8 cellular contexts compared by ENCODE assay signal in genomic region chr14:25537846-25538455, GRCh38.
A peak's percentile ranks its signal among the peaks of the same experiment; 100 is the strongest.
DNase-seq lines count a peak whose midpoint lies in the region; ATAC-seq and TF ChIP-seq lines count a peak whose summit lies in the region.

No MANE protein-coding gene starts in this region.

- H3K9me3 ChIP-seq in NT2/D1 (ENCODE audit: insufficient read depth, low read length) = peaks cover 1% of the 10 kb centered on the region; the same call in 1 of the 2 replicates
- no peaks in the 10 kb centered on the region for H3K9me3 ChIP-seq in aorta (ENCODE audit: control insufficient read depth, low read length)
- peaks cover 25% of the 10 kb centered on the region for H3K9me3 ChIP-seq in mammary epithelial cell (replicated peaks; ENCODE audit: insufficient read depth, low read length)

- CTCF ChIA-PET in mammary epithelial cell (lab: Charles Lee; ENCODE audit: low non-redundant PET) = no interaction called here

- no peaks in the 10 kb centered on the region for H3K36me3 Mint-ChIP-seq in stimulated activated effector memory CD8-positive, alpha-beta T cell treated with anti-CD3 and anti-CD28 coated beads, Interleukin-12 subunit alpha, Interleukin-12 subunit beta, amount 100 ng/mL, for 72 hours

- H3K36me3 ChIP-seq in NT2/D1 (ENCODE audit: insufficient read depth, insufficient read length, low read length) (no peaks in the 10 kb centered on the region), aorta (ENCODE audit: control insufficient read depth in 1 of 2, insufficient read depth in 2 of 2, low read length in 1 of 2) (no peaks in the 10 kb centered on the region), mammary epithelial cell (ENCODE audit: insufficient read depth, low read length) (no peaks in the 10 kb centered on the region)

- intact Hi-C loops in aorta (cut with DNase I) = no loop called here
- intact Hi-C loops in mammary epithelial cell (cut with micrococcal nuclease) = no loop called here

- dilution Hi-C loops in mammary epithelial cell (cut with HindIII; ENCODE audit: low sequenced_read_pairs) = no loop called here

- DNase-seq in GM10266 (ENCODE audit: extremely low spot score) (no peak), HT1080 (ENCODE audit: low read depth) (peak; percentile 25), NT2/D1 (ENCODE audit: low read depth, low spot score) (peak; percentile 30), fibroblast of mammary gland (ENCODE audit: low read depth) (peak; percentile 36), aorta (no peak), UCSD-AML1 (lab: John Stamatoyannopoulos, UW; ENCODE audit: unreplicated experiment) (no peak), mammary epithelial cell (no peak)
- DNase-seq in stimulated activated effector memory CD8-positive, alpha-beta T cell treated with anti-CD3 and anti-CD28 coated beads, Interleukin-12 subunit alpha, Interleukin-12 subunit beta, amount 100 ng/mL, for 72 hours (ENCODE audit: low spot score in 2 of 2) = no peak

- H3K27ac ChIP-seq in aorta (ENCODE audit: low read depth in 1 of 2, low read length in 2 of 2) = no peak overlapping the region
- H3K27ac ChIP-seq in mammary epithelial cell (ENCODE audit: insufficient read depth, low read depth, low read length) = no peak overlapping the region

- no peak overlapping the region for H2AFZ ChIP-seq in mammary epithelial cell (ENCODE audit: low read depth, low read length)

- H3K4me3 ChIP-seq in NT2/D1 (ENCODE audit: insufficient read length, low read depth) (no peak overlapping the region), fibroblast of mammary gland (ENCODE audit: control insufficient read depth, low read depth, low read length) (no peak overlapping the region), aorta (ENCODE audit: low read length in 2 of 2) (no peak overlapping the region), mammary epithelial cell (replicated peaks in 1 of 3; ENCODE audit: insufficient read depth in 1 of 3, low read depth in 2 of 3, low read length in 3 of 3) (no peak overlapping the region)

- in situ Hi-C loops in mammary epithelial cell (cut with MboI; ENCODE audit: low sequenced_read_pairs in 2 of 2) = no loop called here

- H3K9ac ChIP-seq in NT2/D1 (ENCODE audit: insufficient read length, low read depth) (no peak overlapping the region), mammary epithelial cell (ENCODE audit: insufficient read depth, low read length) (no peak overlapping the region)

- H3K9me3 Mint-ChIP-seq in stimulated activated effector memory CD8-positive, alpha-beta T cell treated with anti-CD3 and anti-CD28 coated beads, Interleukin-12 subunit alpha, Interleukin-12 subunit beta, amount 100 ng/mL, for 72 hours = peaks cover 19% of the 10 kb centered on the region

- peak; percentile 47 for ATAC-seq in aorta (ENCODE audit: low FRiP score)
- ATAC-seq in stimulated activated effector memory CD8-positive, alpha-beta T cell treated with anti-CD3 and anti-CD28 coated beads, Interleukin-12 subunit alpha, Interleukin-12 subunit beta, amount 100 ng/mL, for 72 hours = no peak

- H3K4me1 ChIP-seq in NT2/D1 (ENCODE audit: insufficient read depth, insufficient read length) = no peaks in the 10 kb centered on the region
- no peaks in the 10 kb centered on the region for H3K4me1 ChIP-seq in aorta (ENCODE audit: control insufficient read depth in 1 of 2, insufficient read depth in 2 of 2, low read length in 2 of 2)
- H3K4me1 ChIP-seq in mammary epithelial cell (ENCODE audit: insufficient read depth, low read length) = no peaks in the 10 kb centered on the region

- no peak overlapping the region for H3K4me3 Mint-ChIP-seq in stimulated activated effector memory CD8-positive, alpha-beta T cell treated with anti-CD3 and anti-CD28 coated beads, Interleukin-12 subunit alpha, Interleukin-12 subunit beta, amount 100 ng/mL, for 72 hours

- no peaks in the 10 kb centered on the region for H3K79me2 ChIP-seq in mammary epithelial cell (ENCODE audit: insufficient read depth, low read length)

- WGBS in aorta, 2 donors = 49 to 53% methylated on average over 2 of the region's 2 CpGs
- 26% methylated on average over 2 of the region's 2 CpGs for WGBS in mammary epithelial cell (ENCODE audit: low coverage, missing lambda C conversion rate)

- H3K27me3 ChIP-seq in NT2/D1 (ENCODE audit: insufficient read depth, insufficient read length) = no peaks in the 10 kb centered on the region
- no peaks in the 10 kb centered on the region for H3K27me3 ChIP-seq in aorta (ENCODE audit: control insufficient read depth in 1 of 2, insufficient read depth in 2 of 2, low read length in 1 of 2)
- no peaks in the 10 kb centered on the region for H3K27me3 ChIP-seq in mammary epithelial cell (ENCODE audit: insufficient read depth, low read length)

- no peaks in the 10 kb centered on the region for H4K20me1 ChIP-seq in mammary epithelial cell (ENCODE audit: insufficient read depth, low read length)

- no peak overlapping the region for H3K4me2 ChIP-seq in mammary epithelial cell (ENCODE audit: insufficient read depth, low read depth, low read length)

- H3K27ac Mint-ChIP-seq in stimulated activated effector memory CD8-positive, alpha-beta T cell treated with anti-CD3 and anti-CD28 coated beads, Interleukin-12 subunit alpha, Interleukin-12 subunit beta, amount 100 ng/mL, for 72 hours = no peak overlapping the region

- peak; percentile 9 for TF ChIP-seq CTCF in GM10266 (IDR thresholded peaks at IDR 0.05; ENCODE audit: control insufficient read depth, insufficient read depth, low read depth, missing control alignments)
- peak; percentile 68 for TF ChIP-seq CTCF in fibroblast of mammary gland (conservative IDR thresholded peaks at IDR 0.05; ENCODE audit: control insufficient read depth, insufficient read depth, low read depth, low read length)
- TF ChIP-seq CTCF in mammary epithelial cell (conservative IDR thresholded peaks at IDR 0.05 in 1 of 2, IDR thresholded peaks at IDR 0.05 in 1 of 2; ENCODE audit: extremely low read depth in 1 of 2, insufficient read depth in 1 of 2, low read depth in 1 of 2, low read length in 2 of 2) = peak in 1 of 2 donors; percentile 25

- H3K4me1 Mint-ChIP-seq in stimulated activated effector memory CD8-positive, alpha-beta T cell treated with anti-CD3 and anti-CD28 coated beads, Interleukin-12 subunit alpha, Interleukin-12 subunit beta, amount 100 ng/mL, for 72 hours = no peaks in the 10 kb centered on the region

- BruUV-seq in mammary epithelial cell (replicated peaks; lab: Mats Ljungman, UMichigan) = no TSS peak

Comparison
In these comparisons a context has a peak if more than half of its experiments do, and no peak if none do; other contexts are left out.
1. DNase-seq: peak in HT1080 (single experiment), NT2/D1 (single experiment) and fibroblast of mammary gland (single experiment); none in GM10266 (single experiment), aorta (0 of 2), stimulated activated effector memory CD8-positive, alpha-beta T cell treated with anti-CD3 and anti-CD28 coated beads, Interleukin-12 subunit alpha, Interleukin-12 subunit beta, amount 100 ng/mL, for 72 hours (0 of 2), UCSD-AML1 (single experiment) and mammary epithelial cell (single experiment).